In the genomic region with DNA sequence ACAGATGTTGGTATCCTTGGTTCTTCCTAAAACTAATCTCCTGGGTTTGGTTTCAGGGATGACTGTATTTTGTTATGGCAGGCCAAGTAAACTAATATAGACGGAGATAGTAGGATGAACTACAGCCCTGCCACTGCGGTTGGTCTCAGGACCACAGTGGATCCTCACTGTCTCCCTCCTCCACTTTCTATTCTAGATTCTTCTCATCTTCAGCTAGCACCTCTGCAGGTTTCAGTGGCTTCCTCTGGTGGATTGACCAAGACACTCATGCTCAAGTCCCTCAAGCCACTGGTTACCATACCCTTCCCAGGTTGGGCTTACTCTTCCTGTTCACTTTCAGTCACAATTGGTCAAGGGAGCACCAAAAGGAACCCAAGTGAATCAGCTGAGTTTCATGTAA, we compare ENCODE assay signal across 32 cellular contexts.
"Had no signal": no experiment of that assay in that cellular context is flagged by ENCODE, and none has a peak within 500 bp of the region (broad histone marks: within the 10 kb centered on the region; RNA-seq: fewer than 3 reads in every experiment).

No MANE protein-coding gene starts in this region.

- ATAC-seq: activated naive CD4-positive, alpha-beta T cell treated with anti-CD3 and anti-CD28 coated beads, Interleukin-2, amount 50 U/mL, for 72 hours; activated naive CD8-positive, alpha-beta T cell treated with anti-CD3 and anti-CD28 coated beads, Interleukin-2, amount 50 U/mL, for 24 hours; activated T-cell treated with anti-CD3 and anti-CD28 coated beads, Interleukin-2, amount 50 U/mL, for 4 hours; activated T-cell treated with anti-CD3 and anti-CD28 coated beads, Interleukin-2, amount 50 U/mL, for 72 hours; activated T-helper 17 cell treated with anti-CD3 and anti-CD28 coated beads, Interleukin-2, amount 50 U/mL, for 72 hours; body of pancreas had no signal

- H3K9me3 ChIP-seq: adrenal gland, ascending aorta, body of pancreas, breast epithelium had no signal

- H3K36me3 ChIP-seq: adrenal gland, ascending aorta, brain microvascular endothelial cell, breast epithelium, cardiac muscle cell had no signal

- H3K4me3 ChIP-seq: adrenal gland, ascending aorta, body of pancreas, breast epithelium, cardiac muscle cell had no signal

- H3K4me1 ChIP-seq: adrenal gland, ascending aorta, body of pancreas, breast epithelium had no signal

- FAIRE-seq: astrocyte had no signal

- H3K27ac ChIP-seq: adrenal gland, ascending aorta, body of pancreas, brain microvascular endothelial cell, breast epithelium, cardiac muscle cell had no signal

- H3K27me3 ChIP-seq: adrenal gland, ascending aorta, body of pancreas, brain microvascular endothelial cell, breast epithelium had no signal

- DNase-seq: activated effector memory CD4-positive, alpha-beta T cell treated with anti-CD3 and anti-CD28 coated beads, Interleukin-2, amount 50 U/mL, for 16 hours; activated effector memory CD4-positive, alpha-beta T cell treated with Interleukin-2 at 50 U/mL for 16 hours; activated gamma-delta T cell; activated naive CD4-positive, alpha-beta T cell; activated naive CD4-positive, alpha-beta T cell treated with anti-CD3 and anti-CD28 coated beads for 36 hours; activated naive CD4-positive, alpha-beta T cell treated with anti-CD3 and anti-CD28 coated beads, Interleukin-2, amount 10 ng/mL, durations not matched to agents 7 days and 5 days; activated naive CD4-positive, alpha-beta T cell treated with anti-CD3 and anti-CD28 coated beads, Interleukin-2, amount 50 U/mL, for 16 hours; activated naive CD4-positive, alpha-beta T cell treated with Interleukin-2 at 50 U/mL for 16 hours; activated naive CD8-positive, alpha-beta T cell treated with anti-CD3 and anti-CD28 coated beads for 36 hours; activated naive CD8-positive, alpha-beta T cell treated with anti-CD3 and anti-CD28 coated beads, Interleukin-2, amount 10 ng/mL, durations not matched to agents 7 days and 5 days; activated naive CD8-positive, alpha-beta T cell treated with anti-CD3 and anti-CD28 coated beads, Interleukin-2, amount 50 U/mL, for 24 hours; activated T-cell treated with anti-CD3 and anti-CD28 coated beads, Interleukin-2, amount 50 U/mL, for 1 hour; activated T-cell treated with anti-CD3 and anti-CD28 coated beads, Interleukin-2, amount 50 U/mL, for 24 hours; activated T-cell treated with anti-CD3 and anti-CD28 coated beads, Interleukin-2, amount 50 U/mL, for 4 hours; activated T-cell treated with anti-CD3 and anti-CD28 coated beads, Interleukin-2, amount 50 U/mL, for 48 hours; activated T-cell treated with anti-CD3 and anti-CD28 coated beads, Interleukin-2, amount 50 U/mL, for 72 hours; adrenal gland; amniotic stem cell; amygdala; anterior cingulate cortex; aorta; body of pancreas; brain microvascular endothelial cell; caudate nucleus; central memory CD4-positive, alpha-beta T cell; cerebellar nuclear complex had no signal
